ENCODE assay signal across 10 cellular contexts in the genomic region with DNA sequence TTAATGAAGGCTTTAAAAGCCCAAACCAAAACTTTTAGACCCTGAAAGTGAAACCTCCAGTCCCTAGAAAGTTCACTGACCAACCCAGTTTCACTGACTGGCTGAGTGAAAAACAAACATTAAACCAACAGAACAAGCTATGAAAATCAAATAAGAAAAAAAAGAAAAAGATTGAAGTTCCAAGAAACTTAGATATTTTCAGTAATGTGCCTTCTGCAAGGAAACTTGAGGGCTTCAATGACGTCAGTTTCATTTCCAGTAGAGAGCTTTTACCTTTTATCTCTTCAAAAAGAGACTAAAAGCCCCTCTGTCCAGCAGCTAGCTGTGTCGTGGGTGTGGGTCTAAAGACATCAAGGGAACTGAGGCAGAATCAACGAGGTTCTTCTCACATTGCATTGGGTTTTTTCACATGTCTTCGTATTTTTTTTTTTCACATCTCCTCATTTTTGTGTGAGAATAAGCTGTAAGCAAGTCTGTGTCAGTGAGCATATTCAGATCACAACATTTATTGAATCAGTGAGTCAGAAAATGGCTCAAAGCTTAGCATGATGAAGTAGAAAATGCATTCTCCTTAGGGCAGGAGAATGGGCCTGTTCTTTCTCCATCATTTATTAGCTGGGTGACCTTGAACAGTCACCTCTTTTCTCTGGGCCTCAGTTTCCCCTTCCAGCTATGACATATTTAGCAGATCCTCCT. TPM values are rescaled to one million over a fixed set of nuclear protein-coding genes. Genes with fewer than 3 reads are reported as not detected.
A peak's percentile ranks its signal among the peaks of the same experiment; 100 is the strongest.
DNase-seq lines count a peak whose midpoint lies in the region; ATAC-seq, FAIRE-seq and TF ChIP-seq lines count a peak whose summit lies in the region.
"Had no signal": no experiment of that assay in that cellular context is flagged by ENCODE, and none has a peak within 500 bp of the region (broad histone marks: within the 10 kb centered on the region; RNA-seq: fewer than 3 reads in every experiment).

No MANE protein-coding gene starts in this region.

- H3K9me2 ChIP-seq in SK-N-SH, result no peaks in the 10 kb centered on the region

- 18% methylated on average over 4 of the region's 4 CpGs for WGBS in SK-N-SH (ENCODE audit: low lambda C conversion rate)
- WGBS in spleen, 5 donors, result 54 to 67% (median 62%) methylated on average over 4 of the region's 4 CpGs

- H3F3A ChIP-seq in SK-N-SH (replicated peaks; ENCODE audit: insufficient read depth), result no peaks in the 10 kb centered on the region

- peak overlapping the region; percentile 30; the same call in 1 of the 2 replicates for H3K9ac ChIP-seq in SK-N-SH

- no peaks in the 10 kb centered on the region for H3K4me1 ChIP-seq in SK-N-SH (ENCODE audit: control insufficient read depth in 1 of 2, insufficient read depth in 2 of 2, low read depth in 1 of 2, low read length in 1 of 2)
- peaks cover 4 to 50% (median 11%) of the 10 kb centered on the region in 6 donors for H3K4me1 ChIP-seq in spleen

- CTCF ChIA-PET in SK-N-SH (lab: Yijun Ruan, JAX) (no interaction called here), HEK293T (lab: Yijun Ruan, JAX) (interaction anchor here (0.7 kb wide), 1 partner anchor 123 kb away, joined by 3 read pairs; no protein-coding TSS in a partner anchor), Calu3 (lab: Charles Lee) (no interaction called here)

- H3K27ac Mint-ChIP-seq in Calu3 (ENCODE audit: unreplicated experiment), result no peak overlapping the region

- H4K20me1 ChIP-seq in SK-N-SH (ENCODE audit: insufficient read depth), result no peaks in the 10 kb centered on the region

- H3K9me3 ChIP-seq in SK-N-SH, result no peaks in the 10 kb centered on the region
- no peaks in the 10 kb centered on the region for H3K9me3 ChIP-seq in spleen

- H3K4me3 Mint-ChIP-seq in Calu3 (ENCODE audit: low read depth, unreplicated experiment), result no peak overlapping the region

- TF ChIP-seq RAD21 in SK-N-SH (IDR thresholded peaks at IDR 0.05; ENCODE audit: low read length), result no peak

- peak; percentile 45 for ATAC-seq in HG02938 (IDR thresholded peaks at IDR 0.05; ENCODE audit: unreplicated experiment)

- H2AFZ ChIP-seq in SK-N-SH (ENCODE audit: low read depth), result peak overlapping the region; percentile 96

- POLR2A ChIA-PET in SK-N-SH (lab: Yijun Ruan, JAX) (no interaction called here), HEK293T (lab: Yijun Ruan, JAX) (no interaction called here)

- no peaks in the 10 kb centered on the region for H3K36me3 ChIP-seq in SK-N-SH (replicated peaks in 1 of 2; ENCODE audit: control insufficient read depth in 1 of 2, insufficient read depth in 2 of 2, low read length in 1 of 2)
- no peaks in the 10 kb centered on the region for H3K36me3 ChIP-seq in spleen

- no peak for TF ChIP-seq EP300 in SK-N-SH (IDR thresholded peaks at IDR 0.05; ENCODE audit: borderline replicate concordance in 1 of 2, low read depth in 1 of 2, low read length in 1 of 2)

- H3K79me2 ChIP-seq in SK-N-SH (ENCODE audit: insufficient read depth), result no peaks in the 10 kb centered on the region

- DNase-seq in DMS79 treated with DMSO at 0.1 percent for 48 hours (lab: John Stamatoyannopoulos, UW) (peak; percentile 62), DMS79 (lab: John Stamatoyannopoulos, UW) (no peak), SK-N-SH (no peak), spleen (no peak), HEK293T (ENCODE audit: extremely low spot score) (no peak), Calu3 (no peak), RCC 7860 (ENCODE audit: low spot score) (no peak)
- DNase-seq: cerebellar nuclear complex, nucleus accumbens had no signal

- intact Hi-C loops in spleen (cut with DNase I; ENCODE audit: low total_unique reads), result no loop called here
- intact Hi-C loops in Calu3 (cut with micrococcal nuclease; ENCODE audit: unreplicated experiment), result no loop called here

- FAIRE-seq in RCC 7860 (lab: Jason Lieb, UNC), result no peak

- peaks cover 8% of the 10 kb centered on the region for H3K4me1 Mint-ChIP-seq in Calu3 (ENCODE audit: low read depth, unreplicated experiment)

- H3K27ac ChIP-seq in SK-N-SH (ENCODE audit: low read depth in 2 of 2, low read length in 1 of 2) (peak overlapping the region in 1 of 2 experiments; percentile 42; a peak in 2 of 4 replicates), spleen (peak overlapping the region in 7 of 8 donors; percentile 15 to 71 (median 49))

- TF ChIP-seq CTCF in SK-N-SH (IDR thresholded peaks at IDR 0.05), result no peak
- TF ChIP-seq CTCF in spleen (IDR thresholded peaks at IDR 0.05 in 8 of 11, conservative IDR thresholded peaks at IDR 0.05 in 3 of 11), result no peak
- no peak for TF ChIP-seq CTCF in Calu3 (IDR thresholded peaks at IDR 0.05; ENCODE audit: unreplicated experiment)

- peak overlapping the region; percentile 62 for H3K4me2 ChIP-seq in SK-N-SH

- H3K9me3 Mint-ChIP-seq in Calu3 (ENCODE audit: low read depth, unreplicated experiment), result no peaks in the 10 kb centered on the region

- TF ChIP-seq POLR2A in spleen (IDR thresholded peaks at IDR 0.05), result no peak

- H3K27me3 Mint-ChIP-seq in Calu3 (ENCODE audit: unreplicated experiment), result peaks cover 9% of the 10 kb centered on the region

- H3K36me3 Mint-ChIP-seq in Calu3 (ENCODE audit: insufficient read depth, unreplicated experiment), result no peaks in the 10 kb centered on the region

- no peaks in the 10 kb centered on the region for H3K27me3 ChIP-seq in SK-N-SH (ENCODE audit: insufficient read depth)
- no peaks in the 10 kb centered on the region for H3K27me3 ChIP-seq in spleen (replicated peaks in 1 of 7)

- BruUV-seq in Calu3 (replicated peaks; lab: Mats Ljungman, UMichigan), result no TSS peak

- H3K4me3 ChIP-seq in SK-N-SH (ENCODE audit: low read depth in 2 of 2, low read length in 1 of 2) (0 out of 4 replicates have a peak overlapping the region, but pooled peaks of 1 of the 2 experiments have one; percentile 14), spleen (no peak overlapping the region)

TF ChIP-seq in SK-N-SH, 30 proteins besides CTCF, POLR2A, EP300 and RAD21:
- no peak for TF ChIP-seq EZH2phosphoT487 (IDR thresholded peaks at IDR 0.05; ENCODE audit: borderline replicate concordance, low read depth)
- TF ChIP-seq, protein P1, sequence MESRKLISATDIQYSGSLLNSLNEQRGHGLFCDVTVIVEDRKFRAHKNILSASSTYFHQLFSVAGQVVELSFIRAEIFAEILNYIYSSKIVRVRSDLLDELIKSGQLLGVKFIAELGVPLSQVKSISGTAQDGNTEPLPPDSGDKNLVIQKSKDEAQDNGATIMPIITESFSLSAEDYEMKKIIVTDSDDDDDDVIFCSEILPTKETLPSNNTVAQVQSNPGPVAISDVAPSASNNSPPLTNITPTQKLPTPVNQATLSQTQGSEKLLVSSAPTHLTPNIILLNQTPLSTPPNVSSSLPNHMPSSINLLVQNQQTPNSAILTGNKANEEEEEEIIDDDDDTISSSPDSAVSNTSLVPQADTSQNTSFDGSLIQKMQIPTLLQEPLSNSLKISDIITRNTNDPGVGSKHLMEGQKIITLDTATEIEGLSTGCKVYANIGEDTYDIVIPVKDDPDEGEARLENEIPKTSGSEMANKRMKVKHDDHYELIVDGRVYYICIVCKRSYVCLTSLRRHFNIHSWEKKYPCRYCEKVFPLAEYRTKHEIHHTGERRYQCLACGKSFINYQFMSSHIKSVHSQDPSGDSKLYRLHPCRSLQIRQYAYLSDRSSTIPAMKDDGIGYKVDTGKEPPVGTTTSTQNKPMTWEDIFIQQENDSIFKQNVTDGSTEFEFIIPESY (IDR thresholded peaks at IDR 0.05; ENCODE audit: borderline replicate concordance, low read depth), result no peak

TF ChIP-seq in HEK293T, 16 proteins besides CTCF, POLR2A, EP300 and RAD21:
- no peak for TF ChIP-seq LEF1 (IDR thresholded peaks at IDR 0.05; ENCODE audit: borderline replicate concordance)
- TF ChIP-seq, protein P2, sequence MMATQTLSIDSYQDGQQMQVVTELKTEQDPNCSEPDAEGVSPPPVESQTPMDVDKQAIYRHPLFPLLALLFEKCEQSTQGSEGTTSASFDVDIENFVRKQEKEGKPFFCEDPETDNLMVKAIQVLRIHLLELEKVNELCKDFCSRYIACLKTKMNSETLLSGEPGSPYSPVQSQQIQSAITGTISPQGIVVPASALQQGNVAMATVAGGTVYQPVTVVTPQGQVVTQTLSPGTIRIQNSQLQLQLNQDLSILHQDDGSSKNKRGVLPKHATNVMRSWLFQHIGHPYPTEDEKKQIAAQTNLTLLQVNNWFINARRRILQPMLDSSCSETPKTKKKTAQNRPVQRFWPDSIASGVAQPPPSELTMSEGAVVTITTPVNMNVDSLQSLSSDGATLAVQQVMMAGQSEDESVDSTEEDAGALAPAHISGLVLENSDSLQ (IDR thresholded peaks at IDR 0.05), result no peak
- TF ChIP-seq NFRKB (IDR thresholded peaks at IDR 0.05), result no peak
- no peak for TF ChIP-seq SP1 (IDR thresholded peaks at IDR 0.05)
- TF ChIP-seq SUZ12 (IDR thresholded peaks at IDR 0.05), result no peak
- TF ChIP-seq ELF4 (IDR thresholded peaks at IDR 0.05), result no peak
- TF ChIP-seq FOXA1 (IDR thresholded peaks at IDR 0.05), result no peak
TF ChIP-seq in HEK293T: peak in this region for 0.

RNA-seq across cellular contexts. Expression of a gene that starts 54.8 kb away (rescaled TPM):
- polyA plus RNA-seq in SK-N-SH (2012; rRNA removed) (13.8 and 14.0 TPM in 2 replicates), spleen (10 to 100 TPM in 2 of 3 donors, 1 to 10 TPM in 1; 9.5 to 13.9 (median 12.0) TPM)
- polyA plus RNA-seq in SK-N-SH (2012; cell fraction: cytosol; rRNA removed), result 6.0 and 7.6 TPM in 2 replicates
- 71.7 and 72.8 TPM in 2 replicates for polyA plus RNA-seq in SK-N-SH (2012; cell fraction: nucleus; rRNA removed)
- total RNA-seq in spleen (100 to 1,000 TPM in 6 of 7 donors, 10 to 100 TPM in 1; 84.4 to 444 (median 168) TPM), Calu3 (2022) (28.3 and 35.1 TPM in 2 replicates)
